In the genomic region with DNA sequence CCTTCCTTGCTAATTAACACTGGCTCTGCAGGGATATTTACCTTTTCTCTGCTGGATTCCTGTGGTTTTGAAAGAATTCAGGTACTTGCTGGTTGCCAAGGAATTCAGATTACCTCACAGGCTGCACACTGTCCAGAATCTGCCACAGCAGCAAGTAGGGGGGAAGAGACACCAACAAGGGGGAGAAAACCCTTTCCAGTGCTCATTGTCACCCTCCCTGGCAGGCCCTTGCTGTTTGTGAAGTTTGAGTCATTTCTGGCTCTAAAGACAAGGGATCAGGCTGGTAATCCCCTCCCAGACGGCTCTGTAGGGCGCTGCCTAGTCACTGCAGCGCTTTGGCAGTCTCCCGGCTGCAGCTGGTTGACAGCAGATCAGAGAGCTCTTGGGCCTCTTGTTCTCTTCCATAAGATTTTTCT, we compare ENCODE assay signal across 8 cellular contexts. TPM values are rescaled to one million over a fixed set of nuclear protein-coding genes. Genes with fewer than 3 reads are reported as not detected.
DNase-seq lines count a peak whose midpoint lies in the region; ATAC-seq and TF ChIP-seq lines count a peak whose summit lies in the region.

No MANE protein-coding gene starts in this region.

- H3K36me3 ChIP-seq in HEK293 (ENCODE audit: control insufficient read depth in 2 of 2, insufficient read depth in 1 of 2, low read length in 2 of 2) (peaks cover 11 to 14% of the 10 kb centered on the region in 2 experiments), adipocyte (ENCODE audit: control insufficient read depth, insufficient read depth, low read length, severe bottlenecking) (peaks cover 14% of the 10 kb centered on the region), prostate gland (no peaks in the 10 kb centered on the region)

- peak overlapping the region; percentile 38; the same call in 1 of the 2 replicates for H3K27ac ChIP-seq in HEK293 (ENCODE audit: extremely low read depth, low read depth, low read length)
- peak overlapping the region; percentile 73 to 77 for H3K27ac ChIP-seq in prostate gland

- DNase-seq in AG10803 (ENCODE audit: low read depth) (peak; percentile 87), adipocyte (ENCODE audit: low read depth) (peak; percentile 87), cardiac septum (ENCODE audit: low spot score) (peak; percentile 83), prostate gland (ENCODE audit: low spot score) (peak; percentile 88), NCI-H345 (lab: John Stamatoyannopoulos, UW) (no peak)
- no peak for DNase-seq in activated CD4-positive, alpha-beta T cell treated with anti-CD3 and anti-CD28 coated beads, Interleukin-2, amount 50 U/mL, for 4 hours

- H3K27me3 ChIP-seq in adipocyte (replicated peaks; ENCODE audit: control insufficient read depth, insufficient read depth, low read length) (no peaks in the 10 kb centered on the region), prostate gland (replicated peaks; ENCODE audit: insufficient read depth) (no peaks in the 10 kb centered on the region)

- no peak for TF ChIP-seq POLR2A in prostate gland (IDR thresholded peaks at IDR 0.05)

- intact Hi-C loops in cardiac septum (cut with DNase I) = loop anchor here (1.0 to 5.0 kb wide), 3 partner anchors 82 to 267 kb away; no protein-coding TSS in a partner anchor
- intact Hi-C loops in prostate gland (cut with DNase I) = loop anchor here (1.0 kb wide), 2 partner anchors 82 to 270 kb away; no protein-coding TSS in a partner anchor

- H3K4me1 ChIP-seq in HEK293 (ENCODE audit: control insufficient read depth, insufficient read depth, low read length) (peaks cover 20% of the 10 kb centered on the region), adipocyte (ENCODE audit: control insufficient read depth, insufficient read depth, low read length) (peaks cover 19% of the 10 kb centered on the region), prostate gland (replicated peaks) (peaks cover 3% of the 10 kb centered on the region)

- CTCF ChIA-PET in HEK293 (lab: Yijun Ruan, JAX) = interaction anchor here (0.6 to 6.4 kb wide), 38 partner anchors 9 to 936 kb away, joined by 3 to 259 read pairs (median 4); partner anchors contain the start of genes FLVCR2, IFT43 and TGFB3

- POLR2A ChIA-PET in HEK293 (lab: Yijun Ruan, JAX) = interaction anchor here (0.7 to 1.4 kb wide), 2 partner anchors 271 to 275 kb away, joined by 6 read pairs; partner anchors contain the start of gene TGFB3

- TF ChIP-seq CTCF in AG10803 (conservative IDR thresholded peaks at IDR 0.05; ENCODE audit: low read length) (peak; percentile 14; the same call in 1 of the 2 replicates), HEK293 (tag by site-specific recombination; IDR thresholded peaks at IDR 0.05) (no peak), prostate gland (IDR thresholded peaks at IDR 0.05) (no peak)

- 19% methylated on average over 4 of the region's 4 CpGs for WGBS in prostate gland

- ATAC-seq in GM19328 (IDR thresholded peaks at IDR 0.05; ENCODE audit: unreplicated experiment) = no peak

- no peak overlapping the region for H3K4me3 ChIP-seq in AG10803 (ENCODE audit: low read length)
- no peak overlapping the region for H3K4me3 ChIP-seq in HEK293 (ENCODE audit: low read depth, low read length)
- no peak overlapping the region for H3K4me3 ChIP-seq in adipocyte (ENCODE audit: low read length)
- H3K4me3 ChIP-seq in prostate gland = no peak overlapping the region

- H3K9me3 ChIP-seq in HEK293 (ENCODE audit: control insufficient read depth, insufficient read depth, low read depth, low read length) (no peaks in the 10 kb centered on the region), adipocyte (ENCODE audit: control insufficient read depth, low read length) (no peaks in the 10 kb centered on the region), prostate gland (no peaks in the 10 kb centered on the region)

- H3K9ac ChIP-seq in adipocyte (ENCODE audit: low read length) = peak overlapping the region; percentile 18

TF ChIP-seq in HEK293, 187 proteins besides CTCF, POLR2A, EP300 and RAD21 (continues in another document):
- TF ChIP-seq ATF2 (tag by site-specific recombination; IDR thresholded peaks at IDR 0.05; ENCODE audit: low read depth) = no peak
- TF ChIP-seq PRDM1 (tag by site-specific recombination; IDR thresholded peaks at IDR 0.05) = peak; percentile 44; the same call in 1 of the 2 replicates
- TF ChIP-seq ZNF610 (tag by site-specific recombination; IDR thresholded peaks at IDR 0.05; ENCODE audit: borderline replicate concordance) = no peak
- TF ChIP-seq ZNF398 (tag by site-specific recombination; IDR thresholded peaks at IDR 0.05) = peak; percentile 96
- TF ChIP-seq GLIS1 (tag by site-specific recombination; IDR thresholded peaks at IDR 0.05) = peak; percentile 94
- TF ChIP-seq ZNF366 (tag by site-specific recombination; conservative IDR thresholded peaks at IDR 0.05) = peak; percentile 71
- peak; percentile 39; the same call in 1 of the 2 replicates for TF ChIP-seq WT1 (tag by site-specific recombination; IDR thresholded peaks at IDR 0.05)
- no peak for TF ChIP-seq TRIM28 (IDR thresholded peaks at IDR 0.05; ENCODE audit: borderline replicate concordance, low read length)
- no peak for TF ChIP-seq ZNF248 (tag by site-specific recombination; IDR thresholded peaks at IDR 0.05)
- TF ChIP-seq ZNF514 (tag by site-specific recombination; IDR thresholded peaks at IDR 0.05) = no peak
- peak; percentile 31; the same call in 1 of the 2 replicates for TF ChIP-seq SP7 (tag by site-specific recombination; IDR thresholded peaks at IDR 0.05)
- TF ChIP-seq ZNF664 (tag by site-specific recombination; IDR thresholded peaks at IDR 0.05) = no peak
- no peak for TF ChIP-seq ZNF184 (tag by site-specific recombination; IDR thresholded peaks at IDR 0.05)
- peak; percentile 60 for TF ChIP-seq ZBTB20 (tag by site-specific recombination; IDR thresholded peaks at IDR 0.05)
- TF ChIP-seq ZBTB21 (tag by site-specific recombination; IDR thresholded peaks at IDR 0.05) = 0 out of 2 replicates have a peak, but pooled peaks have one; percentile 19
- TF ChIP-seq ZFP37 (tag by site-specific recombination; IDR thresholded peaks at IDR 0.05) = 0 out of 2 replicates have a peak, but pooled peaks have one; percentile 38
- peak; percentile 51; the same call in 1 of the 2 replicates for TF ChIP-seq ZNF629 (tag by site-specific recombination; IDR thresholded peaks at IDR 0.05)
- TF ChIP-seq FEZF1 (tag by site-specific recombination; IDR thresholded peaks at IDR 0.05) = peak; percentile 52
- TF ChIP-seq ZNF692 (tag by site-specific recombination; IDR thresholded peaks at IDR 0.05) = 0 out of 2 replicates have a peak, but pooled peaks have one; percentile 17
- peak; percentile 92 for TF ChIP-seq ZBTB48 (tag by site-specific recombination; IDR thresholded peaks at IDR 0.05)
- peak; percentile 18; the same call in 1 of the 2 replicates for TF ChIP-seq ZXDB (tag by site-specific recombination; IDR thresholded peaks at IDR 0.05)
- peak; percentile 51 for TF ChIP-seq ZIC2 (tag by site-specific recombination; IDR thresholded peaks at IDR 0.05)
- 0 out of 2 replicates have a peak, but pooled peaks have one; percentile 48 for TF ChIP-seq ZNF660 (tag by site-specific recombination; IDR thresholded peaks at IDR 0.05)
- TF ChIP-seq OSR2 (tag by site-specific recombination; IDR thresholded peaks at IDR 0.05) = peak; percentile 49; the same call in 1 of the 2 replicates
- peak; percentile 70; the same call in 1 of the 2 replicates for TF ChIP-seq ZNF600 (tag by site-specific recombination; IDR thresholded peaks at IDR 0.05)

RNA-seq across cellular contexts. Expression of gene TTLL5, which starts 50.8 kb away (rescaled TPM):
- 17.5 TPM for total RNA-seq in cardiac septum
- 10 to 100 TPM; 40.3 to 46.2 TPM for total RNA-seq in prostate gland

RNA-seq across cellular contexts. Expression of gene ERG28, which starts 51.1 kb away (rescaled TPM):
- total RNA-seq in cardiac septum = 7.5 TPM
- total RNA-seq in prostate gland = 10 to 100 TPM; 16.7 to 54.6 TPM

Comparison
In these comparisons a context has a peak if more than half of its experiments do, and no peak if none do; other contexts are left out.
1. DNase-seq: peak in AG10803 (single experiment), adipocyte (single experiment), cardiac septum (single experiment) and prostate gland (single experiment); none in activated CD4-positive, alpha-beta T cell treated with anti-CD3 and anti-CD28 coated beads, Interleukin-2, amount 50 U/mL, for 4 hours (0 of 2) and NCI-H345 (single experiment).